In the genomic region with DNA sequence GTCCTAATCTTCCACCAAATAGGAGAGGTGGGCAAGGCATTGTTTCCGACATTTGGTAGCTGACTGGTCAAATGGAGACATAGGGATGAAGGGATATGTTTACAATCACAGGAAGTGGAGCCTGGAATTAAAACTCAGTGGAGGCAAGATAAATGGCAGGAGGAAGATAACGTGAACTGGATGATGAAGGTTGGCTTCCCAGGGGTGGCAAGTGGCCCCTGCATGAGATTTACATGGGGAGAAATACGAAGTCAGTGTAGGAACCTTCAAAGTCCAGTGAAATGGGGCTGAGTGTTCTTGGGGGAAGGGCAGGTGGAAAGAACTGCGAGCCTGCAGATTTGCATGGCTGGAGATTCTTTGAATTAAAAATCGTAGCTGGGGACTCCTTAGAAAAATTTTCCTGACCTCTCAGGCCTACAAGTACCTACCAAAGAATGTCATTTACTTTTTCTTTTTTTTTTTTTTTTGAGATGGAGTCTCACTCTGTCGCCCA, we compare ENCODE assay signal across 8 cellular contexts. TPM values are rescaled to one million over a fixed set of nuclear protein-coding genes. Genes with fewer than 3 reads are reported as not detected.
A peak's percentile ranks its signal among the peaks of the same experiment; 100 is the strongest.
DNase-seq lines count a peak whose midpoint lies in the region; ATAC-seq and TF ChIP-seq lines count a peak whose summit lies in the region.

No MANE protein-coding gene starts in this region.

- H3K27me3 ChIP-seq in BLaER1 treated with 17β-estradiol and CSF1 and Interleukin-3, amounts not matched to agents 10 nM and 100 nM: no peaks in the 10 kb centered on the region
- H3K27me3 ChIP-seq in MM.1S (replicated peaks; ENCODE audit: insufficient read depth, low read length) (no peaks in the 10 kb centered on the region), neural progenitor cell (peaks cover 3% of the 10 kb centered on the region)

- no peak for TF ChIP-seq POLR2A in erythroblast (IDR thresholded peaks at IDR 0.05; ENCODE audit: low read length)

- H3K27me3 Mint-ChIP-seq in dendritic cell treated with granulocyte-macrophage colony-stimulating factor and Interleukin-4, amounts not matched to agents 40 ng/mL and 50 ng/mL, for 4 days: no peaks in the 10 kb centered on the region
- H3K27me3 Mint-ChIP-seq in neural progenitor cell (ENCODE audit: insufficient read depth, low read depth): peaks cover 14% of the 10 kb centered on the region

- H2AFZ ChIP-seq in MM.1S (ENCODE audit: low read length) (peak overlapping the region; percentile 84), neural progenitor cell (replicated peaks) (no peak overlapping the region)

- peak overlapping the region; percentile 81 for H3K4me3 Mint-ChIP-seq in dendritic cell treated with granulocyte-macrophage colony-stimulating factor and Interleukin-4, amounts not matched to agents 40 ng/mL and 50 ng/mL, for 4 days
- H3K4me3 Mint-ChIP-seq in neural progenitor cell: peak overlapping the region; percentile 82

- no peak for TF ChIP-seq CTCF in MM.1S (IDR thresholded peaks at IDR 0.05; ENCODE audit: low read length)
- TF ChIP-seq CTCF in neural progenitor cell (IDR thresholded peaks at IDR 0.05): no peak

- peak overlapping the region; percentile 84 for H3K27ac Mint-ChIP-seq in dendritic cell treated with granulocyte-macrophage colony-stimulating factor and Interleukin-4, amounts not matched to agents 40 ng/mL and 50 ng/mL, for 4 days
- H3K27ac Mint-ChIP-seq in neural progenitor cell: no peak overlapping the region

- H3K36me3 Mint-ChIP-seq in dendritic cell treated with granulocyte-macrophage colony-stimulating factor and Interleukin-4, amounts not matched to agents 40 ng/mL and 50 ng/mL, for 4 days (ENCODE audit: low read depth): peaks cover 43% of the 10 kb centered on the region
- peaks cover 21% of the 10 kb centered on the region for H3K36me3 Mint-ChIP-seq in neural progenitor cell

- peaks cover 7 to 28% (median 21%) of the 10 kb centered on the region in 11 experiments; a peak in 19 of 22 replicates for H4K20me1 ChIP-seq in BLaER1 treated with 17β-estradiol and CSF1 and Interleukin-3, amounts not matched to agents 10 nM and 100 nM
- H4K20me1 ChIP-seq in MM.1S (ENCODE audit: insufficient read depth, low read length) (no peaks in the 10 kb centered on the region), neural progenitor cell (ENCODE audit: low read depth) (peaks cover 6% of the 10 kb centered on the region)

- 0 out of 22 replicates have a peak, but pooled peaks cover 0 to 5% (median 0%) of the 10 kb centered on the region in 11 experiments for H3K9me3 ChIP-seq in BLaER1 treated with 17β-estradiol and CSF1 and Interleukin-3, amounts not matched to agents 10 nM and 100 nM (replicated peaks in 1 of 11)
- H3K9me3 ChIP-seq in MM.1S (replicated peaks; ENCODE audit: insufficient read depth, low read length): no peaks in the 10 kb centered on the region
- no peaks in the 10 kb centered on the region for H3K9me3 ChIP-seq in neural progenitor cell (ENCODE audit: low read depth)

- H3K36me3 ChIP-seq in BLaER1 treated with 17β-estradiol and CSF1 and Interleukin-3, amounts not matched to agents 10 nM and 100 nM: peaks cover 24 to 61% (median 44%) of the 10 kb centered on the region in 11 experiments
- peaks cover 11% of the 10 kb centered on the region for H3K36me3 ChIP-seq in MM.1S (replicated peaks; ENCODE audit: insufficient read depth, low read length)
- peaks cover 4% of the 10 kb centered on the region for H3K36me3 ChIP-seq in neural progenitor cell

- H3K9me3 Mint-ChIP-seq in dendritic cell treated with granulocyte-macrophage colony-stimulating factor and Interleukin-4, amounts not matched to agents 40 ng/mL and 50 ng/mL, for 4 days: no peaks in the 10 kb centered on the region
- no peaks in the 10 kb centered on the region for H3K9me3 Mint-ChIP-seq in neural progenitor cell

- H3K4me3 ChIP-seq in BLaER1 treated with 17β-estradiol and CSF1 and Interleukin-3, amounts not matched to agents 10 nM and 100 nM: peak overlapping the region in 9 of 10 experiments; percentile 56 to 74 (median 64); a peak in 15 of 20 replicates
- peak overlapping the region; percentile 79 for H3K4me3 ChIP-seq in MM.1S (ENCODE audit: low read length)
- no peak overlapping the region for H3K4me3 ChIP-seq in neural progenitor cell

- H3K9ac ChIP-seq in BLaER1 treated with 17β-estradiol and CSF1 and Interleukin-3, amounts not matched to agents 10 nM and 100 nM: peak overlapping the region in 10 of 11 experiments; percentile 61 to 81 (median 78); a peak in 15 of 22 replicates
- H3K9ac ChIP-seq in MM.1S (ENCODE audit: low read length): peak overlapping the region; percentile 49; the same call in 1 of the 2 replicates
- H3K9ac ChIP-seq in neural progenitor cell: no peak overlapping the region

- ATAC-seq in left lobe of liver: no peak

- H3K4me2 ChIP-seq in BLaER1 treated with 17β-estradiol and CSF1 and Interleukin-3, amounts not matched to agents 10 nM and 100 nM: peak overlapping the region; percentile 74 to 93 (median 84)
- H3K4me2 ChIP-seq in MM.1S (ENCODE audit: low read depth, low read length): peak overlapping the region; percentile 92
- H3K4me2 ChIP-seq in neural progenitor cell: no peak overlapping the region

- peak overlapping the region in 9 of 11 experiments; percentile 57 to 80 (median 73); a peak in 16 of 22 replicates for H3K27ac ChIP-seq in BLaER1 treated with 17β-estradiol and CSF1 and Interleukin-3, amounts not matched to agents 10 nM and 100 nM
- H3K27ac ChIP-seq in MM.1S (ENCODE audit: low read length) (no peak overlapping the region), neural progenitor cell (no peak overlapping the region)

- H3K4me1 ChIP-seq in BLaER1 treated with 17β-estradiol and CSF1 and Interleukin-3, amounts not matched to agents 10 nM and 100 nM: peaks cover 26 to 41% (median 34%) of the 10 kb centered on the region in 10 experiments
- H3K4me1 ChIP-seq in MM.1S (ENCODE audit: low read length) (peaks cover 16% of the 10 kb centered on the region), neural progenitor cell (no peaks in the 10 kb centered on the region)

- intact Hi-C loops in dendritic cell treated with granulocyte-macrophage colony-stimulating factor and Interleukin-4, amounts not matched to agents 40 ng/mL and 50 ng/mL, for 4 days (cut with micrococcal nuclease): loop anchor here (1.0 to 2.0 kb wide), 2 partner anchors 22 to 25 kb away; partner anchors contain the start of gene EIF3D

- H3K9me2 ChIP-seq in MM.1S (replicated peaks; ENCODE audit: insufficient read depth, low read length): no peaks in the 10 kb centered on the region

- H3F3A ChIP-seq in MM.1S (ENCODE audit: insufficient read depth, low read length) (peaks cover 43% of the 10 kb centered on the region), neural progenitor cell (ENCODE audit: low read depth) (peaks cover 39% of the 10 kb centered on the region)

- DNase-seq in MM.1S (no peak), neural progenitor cell (ENCODE audit: low spot score) (no peak), left lobe of liver (ENCODE audit: low spot score) (no peak), erythroblast (lab: John Stamatoyannopoulos, UW) (no peak), hippocampal formation (lab: John Stamatoyannopoulos, UW) (no peak), LoVo (ENCODE audit: low spot score) (no peak)

- peaks cover 10% of the 10 kb centered on the region for H3K79me2 ChIP-seq in MM.1S (ENCODE audit: low read length)
- no peaks in the 10 kb centered on the region for H3K79me2 ChIP-seq in neural progenitor cell (ENCODE audit: low read depth)

- H3K4me1 Mint-ChIP-seq in dendritic cell treated with granulocyte-macrophage colony-stimulating factor and Interleukin-4, amounts not matched to agents 40 ng/mL and 50 ng/mL, for 4 days (ENCODE audit: low read depth): peaks cover 43% of the 10 kb centered on the region
- H3K4me1 Mint-ChIP-seq in neural progenitor cell: peaks cover 20% of the 10 kb centered on the region

RNA-seq across cellular contexts. Expression of gene FOXRED2, which starts 0.7 kb away (rescaled TPM):
- 4.7 and 10.4 TPM in 2 replicates for total RNA-seq in neural progenitor cell (ENCODE audit: low replicate concordance)
- 9.0 TPM for total RNA-seq in left lobe of liver

RNA-seq across cellular contexts. Expression of gene EIF3D, which starts 21.4 kb away (rescaled TPM):
- total RNA-seq in neural progenitor cell (ENCODE audit: low replicate concordance) (321 and 361 TPM in 2 replicates), left lobe of liver (34.5 TPM)

RNA-seq across cellular contexts. Expression of gene TXN2, which starts 26.1 kb away (rescaled TPM):
- total RNA-seq in neural progenitor cell (ENCODE audit: low replicate concordance) (19.8 and 31.8 TPM in 2 replicates), left lobe of liver (65.3 TPM)

Comparison
In these comparisons a context has a peak if more than half of its experiments do, and no peak if none do; other contexts are left out.
1. H3K27ac ChIP-seq: peak in BLaER1 treated with 17β-estradiol and CSF1 and Interleukin-3, amounts not matched to agents 10 nM and 100 nM (9 of 11); none in MM.1S (single experiment) and neural progenitor cell (single experiment).